10 cellular contexts compared by ENCODE assay signal in genomic region chr21:24514081-24514733, GRCh38.
DNase-seq lines count a peak whose midpoint lies in the region; TF ChIP-seq lines count a peak whose summit lies in the region.
"Had no signal": no experiment of that assay in that cellular context is flagged by ENCODE, and none has a peak within 500 bp of the region (broad histone marks: within the 10 kb centered on the region; RNA-seq: fewer than 3 reads in every experiment).

No MANE protein-coding gene starts in this region.

- TF ChIP-seq CTCF in retinal pigment epithelial cell (conservative IDR thresholded peaks at IDR 0.05; ENCODE audit: low read depth, low read length): peak; percentile 47

- intact Hi-C loops in posterior vena cava (cut with DNase I): no loop called here

- DNase-seq in NCI-H524 (lab: John Stamatoyannopoulos, UW) (peak; percentile 0 to 48), NCI-H524 treated with DMSO at 0.1 percent for 48 hours (lab: John Stamatoyannopoulos, UW) (no peak), NCI-H345 treated with DMSO at 0.1 percent for 48 hours (lab: John Stamatoyannopoulos, UW; ENCODE audit: unreplicated experiment) (peak; percentile 12), cerebellar cortex (ENCODE audit: low spot score) (peak; percentile 10), retinal pigment epithelial cell (ENCODE audit: low read depth) (no peak), posterior vena cava (ENCODE audit: low spot score) (no peak)
- DNase-seq in activated CD8-positive, alpha-beta memory T cell treated with anti-CD3 and anti-CD28 coated beads for 24 hours: no peak
- no peak for DNase-seq in activated CD4-positive, alpha-beta T cell treated with anti-CD3 and anti-CD28 coated beads, Interleukin-2, amount 50 U/mL, for 4 hours
- DNase-seq: activated CD4-positive, alpha-beta memory T cell treated with anti-CD3 and anti-CD28 coated beads, Interleukin-2, amount 10 ng/mL, durations not matched to agents 7 days and 5 days had no signal

- H3K4me3 ChIP-seq in retinal pigment epithelial cell (ENCODE audit: low read length): no peak overlapping the region
- H3K4me3 ChIP-seq: BLaER1 had no signal

Comparison
In these comparisons a context has a peak if more than half of its experiments do, and no peak if none do; other contexts are left out.
1. DNase-seq: peak in NCI-H524 (2 of 2), NCI-H345 treated with DMSO at 0.1 percent for 48 hours (single experiment) and cerebellar cortex (single experiment); none in NCI-H524 treated with DMSO at 0.1 percent for 48 hours (single experiment), retinal pigment epithelial cell (single experiment), activated CD8-positive, alpha-beta memory T cell treated with anti-CD3 and anti-CD28 coated beads for 24 hours (single experiment), posterior vena cava (single experiment) and activated CD4-positive, alpha-beta T cell treated with anti-CD3 and anti-CD28 coated beads, Interleukin-2, amount 50 U/mL, for 4 hours (0 of 2).